20 cellular contexts compared by ENCODE assay signal in the genomic region with DNA sequence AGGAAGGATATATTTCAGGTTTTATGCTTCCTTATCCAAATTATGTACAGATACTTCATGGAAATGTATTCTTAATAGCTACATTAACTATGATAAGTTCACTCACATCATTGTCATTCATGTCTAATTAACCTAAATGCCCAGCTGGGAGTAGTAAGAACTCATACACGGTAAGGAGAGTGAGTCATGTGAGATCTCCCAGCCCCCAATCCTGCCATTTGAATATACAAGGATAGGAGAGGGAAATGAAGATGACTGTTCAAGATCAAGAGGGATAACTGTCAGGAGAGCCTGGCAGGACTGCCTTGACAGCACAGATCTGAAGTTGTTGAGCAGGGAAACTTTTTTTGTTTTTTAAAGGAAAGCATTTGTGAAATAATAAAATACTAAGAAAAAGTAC.
"Had no signal": no experiment of that assay in that cellular context is flagged by ENCODE, and none has a peak within 500 bp of the region (broad histone marks: within the 10 kb centered on the region; RNA-seq: fewer than 3 reads in every experiment).

No MANE protein-coding gene starts in this region.

- H3K36me3 ChIP-seq: cardiac muscle cell, colonic mucosa, gastrocnemius medialis, tibial nerve had no signal

- H3K27me3 ChIP-seq: cardiac muscle cell, colonic mucosa, gastrocnemius medialis, hepatocyte, tibial nerve had no signal

- ATAC-seq: activated CD8-positive, alpha-beta T cell treated with anti-CD3 and anti-CD28 coated beads, Interleukin-2, amount 10 ng/mL, durations not matched to agents 7 days and 5 days; activated naive CD4-positive, alpha-beta T cell treated with anti-CD3 and anti-CD28 coated beads, Interleukin-2, amount 50 U/mL, for 72 hours; activated T-cell treated with anti-CD3 and anti-CD28 coated beads, Interleukin-2, amount 50 U/mL, for 72 hours; gastrocnemius medialis; natural killer cell; right cardiac atrium had no signal

- H3K4me2 ChIP-seq: hepatocyte had no signal

- H3K27ac ChIP-seq: cardiac muscle cell, colonic mucosa, gastrocnemius medialis, hepatocyte, tibial nerve had no signal

- H3K4me1 ChIP-seq: colonic mucosa, gastrocnemius medialis, tibial nerve had no signal

- H3K79me2 ChIP-seq: hepatocyte had no signal

- H3K4me3 ChIP-seq: cardiac muscle cell, colonic mucosa, gastrocnemius medialis, hepatocyte, tibial nerve had no signal

- DNase-seq: activated B cell treated with CpG ODN at 0.5 μM for 24 hours; activated CD8-positive, alpha-beta T cell treated with anti-CD3 and anti-CD28 coated beads, Interleukin-2, amount 10 ng/mL, durations not matched to agents 7 days and 5 days; activated naive CD4-positive, alpha-beta T cell; activated T-cell treated with anti-CD3 and anti-CD28 coated beads for 4 hours; activated T-cell treated with anti-CD3 and anti-CD28 coated beads, Interleukin-2, amount 50 U/mL, for 72 hours; cerebellar nuclear complex; colonic mucosa; effector CD8-positive, alpha-beta T cell; gastrocnemius medialis; glutamatergic neuron; immature natural killer cell; kidney; natural killer cell; right cardiac atrium; stimulated activated CD4-positive, alpha-beta T cell treated with anti-CD3 and anti-CD28 coated beads, Interleukin-15, amount 100 ng/mL, for 24 hours; stimulated activated naive CD4-positive, alpha-beta T cell had no signal
